In genomic region chr3:133040696-133041523, GRCh38 we compare ENCODE assay signal across 1 cellular context.
TF ChIP-seq lines count a peak whose summit lies in the region.

No MANE protein-coding gene starts in this region.

TF ChIP-seq in GM23338, 12 proteins besides CTCF, POLR2A, EP300 and RAD21 (continued from another document):
- TF ChIP-seq JUNB (IDR thresholded peaks at IDR 0.05; ENCODE audit: unreplicated experiment), result no peak
